ENCODE assay signal across 20 cellular contexts in the genomic region with DNA sequence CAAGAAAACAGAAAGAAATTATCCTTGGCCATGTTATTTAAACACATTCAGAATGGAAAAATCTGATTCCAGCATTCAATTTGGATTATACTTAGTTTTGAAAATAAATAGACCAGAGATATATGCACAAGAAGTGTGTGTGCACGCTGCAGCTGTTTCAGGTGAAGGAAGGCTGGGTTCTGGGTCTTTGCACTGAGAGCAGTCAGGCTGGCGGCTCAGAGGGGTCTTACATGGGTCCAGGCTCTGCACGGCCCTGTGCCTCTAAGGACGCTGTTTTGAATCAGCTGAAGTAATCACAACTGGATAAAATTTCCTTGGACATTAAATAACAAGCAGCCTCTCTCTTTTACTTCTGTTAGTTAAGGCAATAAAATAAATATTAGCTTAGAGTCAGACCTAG.
"Had no signal": no experiment of that assay in that cellular context is flagged by ENCODE, and none has a peak within 500 bp of the region (broad histone marks: within the 10 kb centered on the region; RNA-seq: fewer than 3 reads in every experiment).

No MANE protein-coding gene starts in this region.

- H3K4me3 ChIP-seq: suprapubic skin, vagina had no signal

- H3K27ac ChIP-seq: suprapubic skin, vagina, WERI-Rb-1 had no signal

- H3K4me1 Mint-ChIP-seq: activated CD4-positive, alpha-beta T cell treated with anti-CD3 and anti-CD28 coated beads, Interleukin-2, amount 10 ng/mL, durations not matched to agents 7 days and 5 days; activated CD8-positive, alpha-beta memory T cell treated with anti-CD3 and anti-CD28 coated beads, Interleukin-2, amount 10 ng/mL, durations not matched to agents 7 days and 5 days; activated naive CD4-positive, alpha-beta T cell treated with anti-CD3 and anti-CD28 coated beads, Interleukin-2, amount 10 ng/mL, durations not matched to agents 7 days and 5 days; immature natural killer cell; nephron progenitor cell; stimulated activated naive CD8-positive, alpha-beta T cell treated with anti-CD3 and anti-CD28 coated beads, Interleukin-15, amount 100 ng/mL, for 72 hours had no signal

- H3K4me3 Mint-ChIP-seq: activated CD4-positive, alpha-beta T cell treated with anti-CD3 and anti-CD28 coated beads, Interleukin-2, amount 10 ng/mL, durations not matched to agents 7 days and 5 days; activated CD8-positive, alpha-beta memory T cell treated with anti-CD3 and anti-CD28 coated beads, Interleukin-2, amount 10 ng/mL, durations not matched to agents 7 days and 5 days; activated CD8-positive, alpha-beta T cell treated with anti-CD3 and anti-CD28 coated beads for 36 hours; activated naive CD4-positive, alpha-beta T cell treated with anti-CD3 and anti-CD28 coated beads, Interleukin-2, amount 10 ng/mL, durations not matched to agents 7 days and 5 days; immature natural killer cell; nephron progenitor cell; stimulated activated naive CD8-positive, alpha-beta T cell treated with anti-CD3 and anti-CD28 coated beads, Interleukin-15, amount 100 ng/mL, for 72 hours had no signal

- H3K9me3 ChIP-seq: suprapubic skin, vagina had no signal

- H3K27me3 Mint-ChIP-seq: activated CD4-positive, alpha-beta T cell treated with anti-CD3 and anti-CD28 coated beads, Interleukin-2, amount 10 ng/mL, durations not matched to agents 7 days and 5 days; activated CD8-positive, alpha-beta memory T cell treated with anti-CD3 and anti-CD28 coated beads, Interleukin-2, amount 10 ng/mL, durations not matched to agents 7 days and 5 days; activated CD8-positive, alpha-beta T cell treated with anti-CD3 and anti-CD28 coated beads for 36 hours; activated naive CD4-positive, alpha-beta T cell treated with anti-CD3 and anti-CD28 coated beads, Interleukin-2, amount 10 ng/mL, durations not matched to agents 7 days and 5 days; stimulated activated naive CD8-positive, alpha-beta T cell treated with anti-CD3 and anti-CD28 coated beads, Interleukin-15, amount 100 ng/mL, for 72 hours had no signal

- DNase-seq: activated CD4-positive, alpha-beta T cell treated with anti-CD3 and anti-CD28 coated beads, Interleukin-2, amount 10 ng/mL, durations not matched to agents 7 days and 5 days; activated CD4-positive, CD25-positive, alpha-beta regulatory T cell treated with anti-CD3 and anti-CD28 coated beads, Interleukin-2, amount 50 U/mL, for 72 hours; activated CD8-positive, alpha-beta memory T cell treated with anti-CD3 and anti-CD28 coated beads, Interleukin-2, amount 10 ng/mL, durations not matched to agents 7 days and 5 days; activated CD8-positive, alpha-beta T cell treated with anti-CD3 and anti-CD28 coated beads for 36 hours; activated effector memory CD4-positive, alpha-beta T cell treated with anti-CD3 and anti-CD28 coated beads, Interleukin-2, amount 50 U/mL, for 16 hours; activated naive CD4-positive, alpha-beta T cell treated with anti-CD3 and anti-CD28 coated beads, Interleukin-2, amount 10 ng/mL, durations not matched to agents 7 days and 5 days; activated T-cell treated with anti-CD3 and anti-CD28 coated beads for 4 hours; amygdala; cortex of kidney; foreskin fibroblast; immature natural killer cell; left ventricle myocardium superior; mammary epithelial cell; midbrain; nephron progenitor cell; stimulated activated naive CD8-positive, alpha-beta T cell treated with anti-CD3 and anti-CD28 coated beads, Interleukin-15, amount 100 ng/mL, for 72 hours; trophoblast cell; WERI-Rb-1 had no signal

- H3K27me3 ChIP-seq: suprapubic skin, vagina had no signal

- ATAC-seq: activated CD8-positive, alpha-beta memory T cell treated with anti-CD3 and anti-CD28 coated beads, Interleukin-2, amount 10 ng/mL, durations not matched to agents 7 days and 5 days; activated CD8-positive, alpha-beta T cell treated with anti-CD3 and anti-CD28 coated beads for 36 hours; left ventricle myocardium superior; stimulated activated naive CD8-positive, alpha-beta T cell treated with anti-CD3 and anti-CD28 coated beads, Interleukin-15, amount 100 ng/mL, for 72 hours had no signal

- H3K9me3 Mint-ChIP-seq: activated CD4-positive, alpha-beta T cell treated with anti-CD3 and anti-CD28 coated beads, Interleukin-2, amount 10 ng/mL, durations not matched to agents 7 days and 5 days; activated CD8-positive, alpha-beta T cell treated with anti-CD3 and anti-CD28 coated beads for 36 hours; activated naive CD4-positive, alpha-beta T cell treated with anti-CD3 and anti-CD28 coated beads, Interleukin-2, amount 10 ng/mL, durations not matched to agents 7 days and 5 days; immature natural killer cell; nephron progenitor cell; stimulated activated naive CD8-positive, alpha-beta T cell treated with anti-CD3 and anti-CD28 coated beads, Interleukin-15, amount 100 ng/mL, for 72 hours had no signal

- H3K4me1 ChIP-seq: suprapubic skin, vagina had no signal

- H3K27ac Mint-ChIP-seq: activated CD4-positive, alpha-beta T cell treated with anti-CD3 and anti-CD28 coated beads, Interleukin-2, amount 10 ng/mL, durations not matched to agents 7 days and 5 days; activated CD8-positive, alpha-beta memory T cell treated with anti-CD3 and anti-CD28 coated beads, Interleukin-2, amount 10 ng/mL, durations not matched to agents 7 days and 5 days; activated CD8-positive, alpha-beta T cell treated with anti-CD3 and anti-CD28 coated beads for 36 hours; activated naive CD4-positive, alpha-beta T cell treated with anti-CD3 and anti-CD28 coated beads, Interleukin-2, amount 10 ng/mL, durations not matched to agents 7 days and 5 days; nephron progenitor cell had no signal
